Comparison of ENCODE assay signal across 25 cellular contexts in genomic region chr19:18465964-18466339, GRCh38. TPM values are rescaled to one million over a fixed set of nuclear protein-coding genes. Genes with fewer than 3 reads are reported as not detected.
DNase-seq lines count a peak whose midpoint lies in the region; ATAC-seq and TF ChIP-seq lines count a peak whose summit lies in the region.
"Had no signal": no experiment of that assay in that cellular context is flagged by ENCODE, and none has a peak within 500 bp of the region (broad histone marks: within the 10 kb centered on the region; RNA-seq: fewer than 3 reads in every experiment).

No MANE protein-coding gene starts in this region.

- 84 to 85% methylated on average over 6 of the region's 6 CpGs for WGBS in heart right ventricle, 2 donors
- 95% methylated on average over 5 of the region's 6 CpGs for WGBS in esophagus muscularis mucosa
- WGBS in psoas muscle, 3 donors = 78 to 82% (median 79%) methylated on average over 6 of the region's 6 CpGs
- WGBS in transverse colon (ENCODE audit: low coverage in 1 of 2), 2 donors = 92% methylated on average over 6 of the region's 6 CpGs; no CpG with 5 or more reads in 1 of the 2 donors

- intact Hi-C loops in heart right ventricle (cut with DNase I) = loop anchor here in 9 of 10 donors (5.0 to 10.0 kb wide), 11 partner anchors 36 to 449 kb away; partner anchors contain the start of genes UBA52 (in 4 of the 9), ELL (in 2 of the 9), COPE (in 1 of the 9) and DDX49 (in 1 of the 9)
- intact Hi-C loops in Right ventricle myocardium superior (cut with DNase I) = loop anchor here (5.0 kb wide), 1 partner anchor 41 kb away; no protein-coding TSS in a partner anchor
- intact Hi-C loops in esophagus muscularis mucosa (cut with DNase I) = no loop called here
- intact Hi-C loops in psoas muscle (cut with DNase I) = loop anchor here in 1 of 2 donors (5.0 to 10.0 kb wide), 2 partner anchors 106 to 189 kb away; partner anchors contain the start of gene UBA52
- intact Hi-C loops in transverse colon (cut with DNase I; ENCODE audit: low total_unique reads) = loop anchor here (10.0 kb wide), 1 partner anchor 49 kb away; no protein-coding TSS in a partner anchor

- no peak overlapping the region for H3K4me3 ChIP-seq in heart right ventricle
- H3K4me3 ChIP-seq in esophagus muscularis mucosa = no peak overlapping the region
- H3K4me3 ChIP-seq in psoas muscle = no peak overlapping the region
- H3K4me3 ChIP-seq in transverse colon = no peak overlapping the region
- H3K4me3 ChIP-seq: skin epidermis, upper lobe of right lung had no signal

- H3K4me3 Mint-ChIP-seq in HFFc6 = no peak overlapping the region
- H3K4me3 Mint-ChIP-seq: activated CD4-positive, alpha-beta memory T cell treated with anti-CD3 and anti-CD28 coated beads, Interleukin-2, amount 10 ng/mL, durations not matched to agents 7 days and 5 days; natural killer cell; stimulated activated effector memory CD8-positive, alpha-beta T cell treated with anti-CD3 and anti-CD28 coated beads, Interleukin-12 subunit alpha, Interleukin-12 subunit beta, amount 100 ng/mL, for 72 hours had no signal

- no peaks in the 10 kb centered on the region for H3K9me3 Mint-ChIP-seq in HFFc6
- H3K9me3 Mint-ChIP-seq: activated CD4-positive, alpha-beta memory T cell treated with anti-CD3 and anti-CD28 coated beads, Interleukin-2, amount 10 ng/mL, durations not matched to agents 7 days and 5 days; natural killer cell; stimulated activated effector memory CD8-positive, alpha-beta T cell treated with anti-CD3 and anti-CD28 coated beads, Interleukin-12 subunit alpha, Interleukin-12 subunit beta, amount 100 ng/mL, for 72 hours had no signal

- H3K4me1 ChIP-seq in heart right ventricle = peaks cover 41 to 86% (median 75%) of the 10 kb centered on the region in 9 donors
- peaks cover 81 to 97% (median 96%) of the 10 kb centered on the region in 4 donors for H3K4me1 ChIP-seq in esophagus muscularis mucosa
- peaks cover 73% of the 10 kb centered on the region for H3K4me1 ChIP-seq in psoas muscle
- H3K4me1 ChIP-seq in transverse colon = peaks cover 42 to 59% (median 49%) of the 10 kb centered on the region in 4 donors
- H3K4me1 ChIP-seq: parathyroid adenoma had no signal

- H3K9me3 ChIP-seq in heart right ventricle (no peaks in the 10 kb centered on the region), esophagus muscularis mucosa (no peaks in the 10 kb centered on the region), psoas muscle (no peaks in the 10 kb centered on the region), transverse colon (no peaks in the 10 kb centered on the region)
- H3K9me3 ChIP-seq: upper lobe of right lung had no signal

- H3K27ac Mint-ChIP-seq in HFFc6 = no peak overlapping the region
- H3K27ac Mint-ChIP-seq: activated CD4-positive, alpha-beta memory T cell treated with anti-CD3 and anti-CD28 coated beads, Interleukin-2, amount 10 ng/mL, durations not matched to agents 7 days and 5 days had no signal

- H3K27me3 ChIP-seq in heart right ventricle (no peaks in the 10 kb centered on the region), esophagus muscularis mucosa (no peaks in the 10 kb centered on the region), psoas muscle (ENCODE audit: insufficient read depth in 3 of 3, low read length in 2 of 3) (no peaks in the 10 kb centered on the region), transverse colon (no peaks in the 10 kb centered on the region)
- H3K27me3 ChIP-seq: upper lobe of right lung had no signal

- H3K36me3 ChIP-seq in heart right ventricle = peaks cover 0 to 53% (median 0%) of the 10 kb centered on the region in 9 donors
- H3K36me3 ChIP-seq in esophagus muscularis mucosa = peaks cover 4 to 35% (median 19%) of the 10 kb centered on the region in 4 donors
- H3K36me3 ChIP-seq in psoas muscle (ENCODE audit: insufficient read depth in 1 of 2, low read depth in 1 of 2) = peaks cover 0 to 22% of the 10 kb centered on the region in 2 donors
- H3K36me3 ChIP-seq in transverse colon = peaks cover 0 to 6% (median 0%) of the 10 kb centered on the region in 4 donors

- TF ChIP-seq CTCF in heart right ventricle (IDR thresholded peaks at IDR 0.05) (no peak), esophagus muscularis mucosa (IDR thresholded peaks at IDR 0.05) (no peak), psoas muscle (IDR thresholded peaks at IDR 0.05) (no peak), transverse colon (IDR thresholded peaks at IDR 0.05) (no peak), HFFc6 (IDR thresholded peaks at IDR 0.05) (no peak)

- peaks cover 4% of the 10 kb centered on the region for H3K27me3 Mint-ChIP-seq in HFFc6 (ENCODE audit: insufficient read depth)
- H3K27me3 Mint-ChIP-seq: activated CD4-positive, alpha-beta memory T cell treated with anti-CD3 and anti-CD28 coated beads, Interleukin-2, amount 10 ng/mL, durations not matched to agents 7 days and 5 days had no signal

- in situ Hi-C loops in transverse colon (cut with MboI; ENCODE audit: low pct_ligation_motif_present in 1 of 4, low pct_unique_long_range_greater_than_20kb in 1 of 4, low sequenced_read_pairs in 3 of 4) = loop anchor here (25.0 kb wide), 3 partner anchors 121 to 396 kb away; partner anchors contain the start of genes REX1BD (in 2 of the 4) and UPF1 (in 2 of the 4)

- H3K4me1 Mint-ChIP-seq in HFFc6 (ENCODE audit: low read depth) = peaks cover 52% of the 10 kb centered on the region

- TF ChIP-seq POLR2A in esophagus muscularis mucosa (IDR thresholded peaks at IDR 0.05; ENCODE audit: low read depth) (no peak), transverse colon (IDR thresholded peaks at IDR 0.05) (no peak)

- H3K27ac ChIP-seq in heart right ventricle (peak overlapping the region in 7 of 10 donors; percentile 76 to 94 (median 84)), esophagus muscularis mucosa (replicated peaks in 1 of 4) (peak overlapping the region; percentile 77 to 91 (median 88)), psoas muscle (peak overlapping the region; percentile 88), transverse colon (peak overlapping the region; percentile 78 to 94 (median 80))
- H3K27ac ChIP-seq: parathyroid adenoma had no signal

- H3K36me3 Mint-ChIP-seq in HFFc6 (ENCODE audit: low read depth) = peaks cover 14% of the 10 kb centered on the region; the same call in 1 of the 2 replicates
- H3K36me3 Mint-ChIP-seq: natural killer cell had no signal

- ATAC-seq in heart right ventricle = no peak
- ATAC-seq in Right ventricle myocardium superior (ENCODE audit: poor library complexity) = no peak
- no peak for ATAC-seq in psoas muscle
- no peak for ATAC-seq in GM18873 (IDR thresholded peaks at IDR 0.05; ENCODE audit: low FRiP score, unreplicated experiment)
- ATAC-seq: activated CD4-positive, CD25-positive, alpha-beta regulatory T cell treated with anti-CD3 and anti-CD28 coated beads, Interleukin-2, amount 50 U/mL, for 24 hours; natural killer cell; stimulated activated effector memory CD8-positive, alpha-beta T cell treated with anti-CD3 and anti-CD28 coated beads, Interleukin-12 subunit alpha, Interleukin-12 subunit beta, amount 100 ng/mL, for 72 hours; upper lobe of right lung had no signal

- DNase-seq in heart right ventricle (no peak), Right ventricle myocardium superior (no peak), esophagus muscularis mucosa (ENCODE audit: extremely low spot score) (no peak), psoas muscle (no peak), transverse colon (no peak), HFFc6 (no peak), globus pallidus (ENCODE audit: low spot score) (no peak)
- DNase-seq: activated CD4-positive, alpha-beta memory T cell treated with anti-CD3 and anti-CD28 coated beads, Interleukin-2, amount 10 ng/mL, durations not matched to agents 7 days and 5 days; activated naive CD4-positive, alpha-beta T cell treated with Interleukin-2 at 50 U/mL for 16 hours; Calu3; erythroblast; foreskin melanocyte; Kasumi-1; natural killer cell; NCI-H187 treated with DMSO at 0.1 percent for 48 hours; NCI-H226; NCI-H748 treated with DMSO at 0.1 percent for 48 hours; stimulated activated CD4-positive, alpha-beta T cell treated with anti-CD3 and anti-CD28 coated beads, Interleukin-1b, Interleukin-23, amount 100 ng/mL, for 48 hours; SW 1271 had no signal

- TF ChIP-seq EP300 in esophagus muscularis mucosa (IDR thresholded peaks at IDR 0.05) (no peak), transverse colon (IDR thresholded peaks at IDR 0.05; ENCODE audit: low read depth) (no peak)

RNA-seq across cellular contexts. Expression of gene ISYNA1, which starts 28.0 kb away (rescaled TPM):
- 10 to 100 TPM; 12.6 to 40.7 (median 18.0) TPM for total RNA-seq in heart right ventricle
- 100 to 1,000 TPM in 1 of 2 donors, 10 to 100 TPM in 1; 21.4 to 137 TPM for polyA plus RNA-seq in heart right ventricle
- 26.0 TPM for total RNA-seq in Right ventricle myocardium superior
- total RNA-seq in esophagus muscularis mucosa = 10 to 100 TPM; 15.8 to 38.9 (median 26.2) TPM
- total RNA-seq in psoas muscle = 10 to 100 TPM in 3 of 4 donors, 1 to 10 TPM in 1; 9.8 to 17.0 (median 10.9) TPM
- polyA plus RNA-seq in psoas muscle = 1 to 10 TPM; 6.3 to 8.6 (median 8.0) TPM
- total RNA-seq in transverse colon = 10 to 100 TPM in 2 of 4 donors, 1 to 10 TPM in 2; 3.0 to 15.1 (median 8.8) TPM
- 1 to 10 TPM; 2.3 to 3.7 (median 3.2) TPM for total RNA-seq in HFFc6 (2021; fragmentation: NEBNext Ultra II Directional; extraction: Animal tissue kit (Norgen Biotek cat#: 25700))

RNA-seq across cellular contexts. Expression of gene SSBP4, which starts 46.8 kb away (rescaled TPM):
- total RNA-seq in heart right ventricle = 10 to 100 TPM; 17.6 to 47.1 (median 27.3) TPM
- 10 to 100 TPM; 41.3 to 51.6 TPM for polyA plus RNA-seq in heart right ventricle
- total RNA-seq in Right ventricle myocardium superior = 30.4 TPM
- 100 to 1,000 TPM in 1 of 4 donors, 10 to 100 TPM in 3; 53.2 to 109 (median 77.8) TPM for total RNA-seq in esophagus muscularis mucosa
- total RNA-seq in psoas muscle = 10 to 100 TPM; 29.1 to 46.1 (median 29.6) TPM
- polyA plus RNA-seq in psoas muscle = 10 to 100 TPM; 25.8 to 37.8 (median 28.6) TPM
- 10 to 100 TPM in 3 of 4 donors, 1 to 10 TPM in 1; 9.4 to 40.4 (median 32.2) TPM for total RNA-seq in transverse colon
- 10 to 100 TPM; 76.4 to 84.3 (median 80.4) TPM for total RNA-seq in HFFc6 (2021; fragmentation: NEBNext Ultra II Directional; extraction: Animal tissue kit (Norgen Biotek cat#: 25700))

RNA-seq across cellular contexts. Expression of gene ELL, which starts 55.9 kb away (rescaled TPM):
- total RNA-seq in heart right ventricle (10 to 100 TPM in 2 of 10 donors, 1 to 10 TPM in 8; 5.7 to 13.1 (median 7.5) TPM), Right ventricle myocardium superior (7.5 TPM), esophagus muscularis mucosa (10 to 100 TPM in 3 of 4 donors, 1 to 10 TPM in 1; 9.1 to 35.1 (median 20.1) TPM), psoas muscle (10 to 100 TPM; 17.5 to 40.2 (median 24.9) TPM), transverse colon (10 to 100 TPM; 16.2 to 72.2 (median 18.0) TPM)
- polyA plus RNA-seq in heart right ventricle (1 to 10 TPM; 4.0 to 6.7 TPM), psoas muscle (10 to 100 TPM in 1 of 3 donors, 1 to 10 TPM in 2; 7.5 to 12.3 (median 9.2) TPM)
- 10 to 100 TPM; 15.7 to 17.8 (median 16.4) TPM for total RNA-seq in HFFc6 (2021; fragmentation: NEBNext Ultra II Directional; extraction: Animal tissue kit (Norgen Biotek cat#: 25700))
